In genomic region chr10:1047937-1048336, GRCh38 we compare ENCODE assay signal across 7 cellular contexts. TPM values are rescaled to one million over a fixed set of nuclear protein-coding genes. Genes with fewer than 3 reads are reported as not detected.
DNase-seq lines count a peak whose midpoint lies in the region; ATAC-seq and TF ChIP-seq lines count a peak whose summit lies in the region.

No MANE protein-coding gene starts in this region.

- H3K27me3 ChIP-seq in HAP-1 (ENCODE audit: low read depth), result no peaks in the 10 kb centered on the region
- H3K27me3 ChIP-seq in fibroblast of lung (ENCODE audit: control insufficient read depth, insufficient read depth, low read length), result no peaks in the 10 kb centered on the region
- H3K27me3 ChIP-seq in rectal smooth muscle tissue (ENCODE audit: control insufficient read depth, insufficient read depth, low read length), result no peaks in the 10 kb centered on the region

- ATAC-seq in SK-N-SH treated with all-trans-retinoic acid at 6 μM for 48 hours, result peak; percentile 0; the same call in 2 of the 3 replicates

- peaks cover 23% of the 10 kb centered on the region for H3K36me3 ChIP-seq in HAP-1 (replicated peaks)
- peaks cover 3% of the 10 kb centered on the region for H3K36me3 ChIP-seq in fibroblast of lung (ENCODE audit: control insufficient read depth, insufficient read depth, low read length)
- H3K36me3 ChIP-seq in rectal smooth muscle tissue (ENCODE audit: control insufficient read depth, insufficient read depth, low read length), result peaks cover 4% of the 10 kb centered on the region

- in situ Hi-C loops in HAP-1 (cut with MboI; ENCODE audit: low sequenced_read_pairs), result no loop called here

- H3K4me1 ChIP-seq in HAP-1 (peaks cover 31% of the 10 kb centered on the region), fibroblast of lung (ENCODE audit: control insufficient read depth, extremely low read depth, insufficient read depth, low read length) (peaks cover 4% of the 10 kb centered on the region), rectal smooth muscle tissue (ENCODE audit: control insufficient read depth, insufficient read depth, low read length) (peaks cover 14% of the 10 kb centered on the region)

- peak overlapping the region; percentile 80 for H3K4me3 ChIP-seq in HAP-1
- H3K4me3 ChIP-seq in fibroblast of lung (replicated peaks in 1 of 4; ENCODE audit: control extremely low read depth in 1 of 4, insufficient read depth in 1 of 4, low read depth in 3 of 4, low read length in 4 of 4), result peak overlapping the region; percentile 94 to 99 (median 95)
- H3K4me3 ChIP-seq in rectal smooth muscle tissue (ENCODE audit: low read length), result peak overlapping the region; percentile 96

- peak overlapping the region; percentile 77 for H3K4me2 ChIP-seq in fibroblast of lung (ENCODE audit: extremely low read depth, insufficient read depth, low read length)

- no peaks in the 10 kb centered on the region; the same call in 1 of the 2 replicates for H3K9me3 ChIP-seq in HAP-1
- no peaks in the 10 kb centered on the region for H3K9me3 ChIP-seq in fibroblast of lung (ENCODE audit: control insufficient read depth, insufficient read depth, low read depth, low read length)

- peak overlapping the region; percentile 97 for H3K9ac ChIP-seq in fibroblast of lung (ENCODE audit: insufficient read depth, low read length)
- peak overlapping the region; percentile 66 for H3K9ac ChIP-seq in rectal smooth muscle tissue (ENCODE audit: low read length)

- H3K27ac ChIP-seq in fibroblast of lung (ENCODE audit: insufficient read depth, low read length) (peak overlapping the region; percentile 98), rectal smooth muscle tissue (ENCODE audit: low read depth, low read length) (peak overlapping the region; percentile 100)

- TF ChIP-seq CTCF in fibroblast of lung (conservative IDR thresholded peaks at IDR 0.05 in 1 of 2, IDR thresholded peaks at IDR 0.05 in 1 of 2; ENCODE audit: low read depth in 1 of 2, low read length in 2 of 2), result no peak

- peak overlapping the region; percentile 5 for H2AFZ ChIP-seq in fibroblast of lung (ENCODE audit: low read length)

- peaks cover 67% of the 10 kb centered on the region for H3K79me2 ChIP-seq in fibroblast of lung (ENCODE audit: control insufficient read depth, insufficient read depth, low read length)

- peaks cover 1% of the 10 kb centered on the region for H4K20me1 ChIP-seq in fibroblast of lung (ENCODE audit: control insufficient read depth, extremely low read depth, insufficient read depth, low read length)

- DNase-seq in HAP-1 (ENCODE audit: low spot score in 2 of 2), result peak in 1 of 2 experiments; percentile 68
- DNase-seq in fibroblast of lung (ENCODE audit: low read depth in 2 of 2), result no peak
- DNase-seq in HK-2 (ENCODE audit: unreplicated experiment), result no peak
- no peak for DNase-seq in NCI-H2171 (lab: John Stamatoyannopoulos, UW)
- DNase-seq in activated gamma-delta T cell (lab: John Stamatoyannopoulos, UW), result no peak

TF ChIP-seq in SK-N-SH treated with all-trans-retinoic acid at 6 μM for 48 hours, 23 proteins besides CTCF, POLR2A, EP300 and RAD21:
- TF ChIP-seq TCF4 (CRISPR knock-in tag; IDR thresholded peaks at IDR 0.05; ENCODE audit: borderline replicate concordance) (no peak), POU6F1 (CRISPR knock-in tag; IDR thresholded peaks at IDR 0.05; ENCODE audit: borderline replicate concordance, low read depth) (no peak), PPARA (CRISPR knock-in tag; IDR thresholded peaks at IDR 0.05; ENCODE audit: borderline replicate concordance) (no peak), PATZ1 (CRISPR knock-in tag; IDR thresholded peaks at IDR 0.05; ENCODE audit: borderline replicate concordance) (no peak), CREB5 (CRISPR knock-in tag; IDR thresholded peaks at IDR 0.05; ENCODE audit: low read depth) (no peak), BACH2 (CRISPR knock-in tag; IDR thresholded peaks at IDR 0.05; ENCODE audit: borderline replicate concordance) (no peak), TOX (CRISPR knock-in tag; IDR thresholded peaks at IDR 0.05; ENCODE audit: borderline replicate concordance) (no peak), RARB (CRISPR knock-in tag; IDR thresholded peaks at IDR 0.05) (no peak), SNAI2 (CRISPR knock-in tag; IDR thresholded peaks at IDR 0.05) (no peak), ZFP3 (CRISPR knock-in tag; IDR thresholded peaks at IDR 0.05) (no peak), ISL1 (CRISPR knock-in tag; IDR thresholded peaks at IDR 0.05) (no peak), CSDC2 (CRISPR knock-in tag; IDR thresholded peaks at IDR 0.05) (no peak), ZNF565 (CRISPR knock-in tag; conservative IDR thresholded peaks at IDR 0.05; ENCODE audit: low read depth) (no peak), ZNF70 (CRISPR knock-in tag; IDR thresholded peaks at IDR 0.05) (no peak), OSR1 (CRISPR knock-in tag; IDR thresholded peaks at IDR 0.05) (no peak)

RNA-seq across cellular contexts. Expression of gene IDI1, which starts 1.0 kb away (rescaled TPM):
- 91.7 and 202 TPM in 2 replicates for total RNA-seq in fibroblast of lung
- polyA plus RNA-seq in fibroblast of lung, result 110 and 156 TPM in 2 replicates
- 80.5 and 109 TPM in 2 replicates for polyA plus RNA-seq in fibroblast of lung (2012)
- polyA minus RNA-seq in fibroblast of lung (ENCODE audit: low replicate concordance), result 13.3 and 13.4 TPM in 2 replicates

RNA-seq across cellular contexts. Expression of gene WDR37, which starts 8.2 kb away (rescaled TPM):
- 9.8 and 13.0 TPM in 2 replicates for total RNA-seq in fibroblast of lung
- 15.8 and 17.2 TPM in 2 replicates for polyA plus RNA-seq in fibroblast of lung
- polyA plus RNA-seq in fibroblast of lung (2012), result 11.0 and 12.2 TPM in 2 replicates
- 47.1 and 56.1 TPM in 2 replicates for polyA minus RNA-seq in fibroblast of lung (ENCODE audit: low replicate concordance)

RNA-seq across cellular contexts. Expression of gene IDI2, which starts 22.3 kb away (rescaled TPM):
- total RNA-seq in fibroblast of lung, result not detected in 2 replicates
- polyA plus RNA-seq in fibroblast of lung, result not detected in 2 replicates
- polyA plus RNA-seq in fibroblast of lung (2012), result not detected in 2 replicates
- polyA minus RNA-seq in fibroblast of lung (ENCODE audit: low replicate concordance), result not detected in 2 replicates

RNA-seq across cellular contexts. Expression of gene GTPBP4, which starts 59.7 kb away (rescaled TPM):
- total RNA-seq in fibroblast of lung, result 26.5 and 28.7 TPM in 2 replicates
- polyA plus RNA-seq in fibroblast of lung, result 34.4 and 51.3 TPM in 2 replicates
- polyA plus RNA-seq in fibroblast of lung (2012), result 40.7 and 53.7 TPM in 2 replicates
- 31.3 and 43.0 TPM in 2 replicates for polyA minus RNA-seq in fibroblast of lung (ENCODE audit: low replicate concordance)
